Comparison of ENCODE assay signal across 11 cellular contexts in genomic region chr17:29663155-29663554, GRCh38. TPM values are rescaled to one million over a fixed set of nuclear protein-coding genes. Genes with fewer than 3 reads are reported as not detected.
DNase-seq lines count a peak whose midpoint lies in the region; ATAC-seq and TF ChIP-seq lines count a peak whose summit lies in the region.
"Had no signal": no experiment of that assay in that cellular context is flagged by ENCODE, and none has a peak within 500 bp of the region (broad histone marks: within the 10 kb centered on the region; RNA-seq: fewer than 3 reads in every experiment).

No MANE protein-coding gene starts in this region.

- DNase-seq in AG20443 (ENCODE audit: low spot score) (peak; percentile 47), H4 (ENCODE audit: low spot score) (peak; percentile 48), chondrocyte (ENCODE audit: low spot score) (no peak), medulla oblongata (ENCODE audit: extremely low spot score) (peak; percentile 23), NCI-H1694 treated with DMSO at 0.1 percent for 48 hours (lab: John Stamatoyannopoulos, UW) (no peak), HT-29 (ENCODE audit: low spot score) (no peak)
- DNase-seq: dermis blood vessel endothelial cell, retina, SK-N-SH had no signal

- TF ChIP-seq CTCF in chondrocyte (IDR thresholded peaks at IDR 0.05): no peak

- H3K27me3 Mint-ChIP-seq in chondrocyte (ENCODE audit: low read depth): no peaks in the 10 kb centered on the region

- peak overlapping the region; percentile 42 for H3K27ac Mint-ChIP-seq in chondrocyte (ENCODE audit: unreplicated experiment)

- H3K4me1 Mint-ChIP-seq in chondrocyte (ENCODE audit: low read depth): peaks cover 35% of the 10 kb centered on the region

- no peak overlapping the region for H3K4me3 Mint-ChIP-seq in chondrocyte (ENCODE audit: unreplicated experiment)

- H3K36me3 Mint-ChIP-seq in chondrocyte (ENCODE audit: low read depth): peaks cover 8% of the 10 kb centered on the region

- peaks cover 2% of the 10 kb centered on the region for H3K9me3 Mint-ChIP-seq in chondrocyte (ENCODE audit: low read depth)

- no peak for ATAC-seq in GM21447 (IDR thresholded peaks at IDR 0.05; ENCODE audit: unreplicated experiment)
- ATAC-seq in GM19351 (IDR thresholded peaks at IDR 0.05; ENCODE audit: unreplicated experiment): no peak

RNA-seq across cellular contexts. Expression of gene CORO6, which starts 40.4 kb away (rescaled TPM):
- 0.14 and 1.2 TPM in 2 replicates for total RNA-seq in H4 (2014; rRNA removed; shearing (Covaris generic))
- 6.7 to 7.6 TPM (median 7.2 TPM) in 3 replicates for total RNA-seq in chondrocyte
- 0.25 and 0.26 TPM in 2 replicates for total RNA-seq in HT-29 (2014; rRNA removed; shearing (Covaris generic))

Comparison
In these comparisons a context has a peak if more than half of its experiments do, and no peak if none do; other contexts are left out.
1. DNase-seq: peak in AG20443 (single experiment), H4 (single experiment) and medulla oblongata (single experiment); none in chondrocyte (single experiment), NCI-H1694 treated with DMSO at 0.1 percent for 48 hours (single experiment) and HT-29 (single experiment).